9 cellular contexts compared by ENCODE assay signal in the genomic region with DNA sequence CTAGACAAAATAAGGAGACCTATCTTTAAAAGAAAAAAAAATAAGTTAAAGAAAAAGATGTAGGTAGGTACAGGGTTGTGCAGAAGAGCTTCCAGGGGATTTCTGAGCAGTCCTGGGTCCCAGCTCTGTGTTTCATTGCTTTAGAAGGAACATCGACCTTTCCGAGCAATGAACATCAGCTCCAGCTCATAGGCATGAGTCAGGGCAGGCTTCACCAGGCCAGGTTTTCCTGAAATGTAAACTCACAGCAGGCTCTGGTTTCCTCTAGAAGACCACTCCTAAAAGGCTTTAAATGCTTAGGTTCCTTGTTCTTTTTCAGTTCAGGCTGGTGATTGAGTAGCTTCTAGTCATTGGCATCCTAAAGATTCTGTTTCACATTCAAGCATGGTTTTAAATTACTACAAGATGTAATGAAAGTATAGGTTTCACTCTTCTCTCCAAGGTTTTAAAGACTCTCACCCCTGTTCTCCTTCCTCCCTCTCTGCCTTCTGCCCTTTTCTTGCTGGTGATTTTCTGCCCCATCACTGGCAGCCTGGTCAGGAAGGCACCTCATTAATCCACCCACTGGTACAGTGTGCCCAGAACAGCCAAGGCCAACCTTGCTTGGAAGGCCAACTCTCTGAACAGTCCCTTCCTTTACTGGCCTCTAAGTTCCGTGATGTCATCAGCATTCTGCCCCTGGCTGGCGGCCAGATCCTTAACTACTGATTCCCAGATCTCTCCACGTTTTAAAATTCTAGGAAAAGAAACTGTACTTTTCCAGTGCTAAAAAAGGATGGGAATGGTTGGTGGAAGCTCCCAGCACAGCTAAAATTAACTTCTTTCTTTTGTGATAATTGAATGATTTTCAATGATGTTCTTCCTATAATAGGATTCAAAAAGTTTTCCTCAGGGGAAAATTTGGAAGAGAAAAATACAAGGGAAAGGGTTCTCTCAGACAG.
A peak's percentile ranks its signal among the peaks of the same experiment; 100 is the strongest.
DNase-seq lines count a peak whose midpoint lies in the region; ATAC-seq and TF ChIP-seq lines count a peak whose summit lies in the region.
"Had no signal": no experiment of that assay in that cellular context is flagged by ENCODE, and none has a peak within 500 bp of the region (broad histone marks: within the 10 kb centered on the region; RNA-seq: fewer than 3 reads in every experiment).

No MANE protein-coding gene starts in this region.

- peak overlapping the region; percentile 38 for H3K9ac ChIP-seq in HUES6 (ENCODE audit: low read length)
- peak overlapping the region; percentile 23 to 29 for H3K9ac ChIP-seq in stomach smooth muscle (ENCODE audit: low read length in 2 of 2)

- H3K9me3 ChIP-seq in HUES6 (ENCODE audit: control insufficient read depth, insufficient read depth, low read depth, low read length) (no peaks in the 10 kb centered on the region), stomach smooth muscle (ENCODE audit: control insufficient read depth in 2 of 2, low read length in 2 of 2) (no peaks in the 10 kb centered on the region)

- no peaks in the 10 kb centered on the region for H3K27me3 ChIP-seq in HUES6 (ENCODE audit: control insufficient read depth, insufficient read depth, low read length)
- no peaks in the 10 kb centered on the region for H3K27me3 ChIP-seq in layer of hippocampus (ENCODE audit: control insufficient read depth, insufficient read depth, low read length)
- no peaks in the 10 kb centered on the region for H3K27me3 ChIP-seq in stomach smooth muscle (ENCODE audit: control insufficient read depth in 1 of 2, insufficient read depth in 2 of 2, low read length in 2 of 2)

- H3K36me3 Mint-ChIP-seq in MCF 10A (ENCODE audit: insufficient read depth, unreplicated experiment): no peaks in the 10 kb centered on the region

- peaks cover 4% of the 10 kb centered on the region; the same call in 1 of the 2 replicates for H3K4me1 ChIP-seq in HUES6 (ENCODE audit: control insufficient read depth, insufficient read depth, low read length)
- H3K4me1 ChIP-seq in stomach smooth muscle (ENCODE audit: control insufficient read depth, insufficient read depth, low read length): peaks cover 38% of the 10 kb centered on the region

- DNase-seq in MCF 10A (ENCODE audit: unreplicated experiment) (peak; percentile 77), NCI-H1417 (lab: John Stamatoyannopoulos, UW) (no peak), globus pallidus (ENCODE audit: low spot score) (no peak), GM13977 (ENCODE audit: low spot score) (no peak)
- DNase-seq: stimulated activated CD4-positive, alpha-beta T cell treated with anti-CD3 and anti-CD28 coated beads, Interleukin-1b, Interleukin-23, amount 100 ng/mL, for 48 hours had no signal

- TF ChIP-seq CTCF in MCF 10A (IDR thresholded peaks at IDR 0.05; ENCODE audit: unreplicated experiment) (no peak), GM13977 (IDR thresholded peaks at IDR 0.05; ENCODE audit: extremely low read depth, insufficient read depth, missing control alignments) (no peak)

- POLR2A ChIA-PET in MCF 10A (lab: Yijun Ruan, JAX): interaction anchor here (0.6 to 5.0 kb wide), 18 partner anchors 11 to 171 kb away, joined by 3 to 37 read pairs (median 6); partner anchors contain the start of gene HIF1A

- H3K4me3 Mint-ChIP-seq in MCF 10A (ENCODE audit: unreplicated experiment): no peak overlapping the region

- BruUV-seq in MCF 10A (replicated peaks; lab: Mats Ljungman, UMichigan): TSS peak; percentile 78

- H3K27ac Mint-ChIP-seq in MCF 10A (ENCODE audit: low read depth, unreplicated experiment): peak overlapping the region; percentile 65

- no peak overlapping the region for H3K27ac ChIP-seq in HUES6 (ENCODE audit: low read depth, low read length)
- peak overlapping the region; percentile 5 for H3K27ac ChIP-seq in layer of hippocampus (ENCODE audit: low read depth, low read length)
- peak overlapping the region; percentile 81 for H3K27ac ChIP-seq in stomach smooth muscle (ENCODE audit: low read length)

- no peaks in the 10 kb centered on the region for H3K9me3 Mint-ChIP-seq in MCF 10A (ENCODE audit: unreplicated experiment)

- H3K4me1 Mint-ChIP-seq in MCF 10A (ENCODE audit: insufficient read depth, unreplicated experiment): peaks cover 35% of the 10 kb centered on the region

- no peaks in the 10 kb centered on the region for H3K27me3 Mint-ChIP-seq in MCF 10A (ENCODE audit: insufficient read depth, unreplicated experiment)

- no peaks in the 10 kb centered on the region for H3K36me3 ChIP-seq in HUES6 (ENCODE audit: control insufficient read depth, insufficient read depth, low read length)
- H3K36me3 ChIP-seq in stomach smooth muscle (ENCODE audit: control insufficient read depth in 2 of 2, insufficient read depth in 2 of 2, low read length in 2 of 2): no peaks in the 10 kb centered on the region

- intact Hi-C loops in MCF 10A (cut with micrococcal nuclease): no loop called here

- in situ Hi-C loops in GM13977 (cut with MboI; ENCODE audit: low pct_unique_long_range_greater_than_20kb, low sequenced_read_pairs, unreplicated experiment): no loop called here

- no peak for ATAC-seq in GM18498 (IDR thresholded peaks at IDR 0.05; ENCODE audit: unreplicated experiment)

- H3K4me3 ChIP-seq in HUES6 (ENCODE audit: low read depth, low read length) (no peak overlapping the region), stomach smooth muscle (ENCODE audit: low read length in 2 of 2) (peak overlapping the region in 1 of 2 donors; percentile 44)

- CTCF ChIA-PET in MCF 10A (lab: Yijun Ruan, JAX): interaction anchor here (1.3 kb wide), 1 partner anchor 62 kb away, joined by 4 read pairs; no protein-coding TSS in a partner anchor
